18 cellular contexts compared by ENCODE assay signal in the genomic region with DNA sequence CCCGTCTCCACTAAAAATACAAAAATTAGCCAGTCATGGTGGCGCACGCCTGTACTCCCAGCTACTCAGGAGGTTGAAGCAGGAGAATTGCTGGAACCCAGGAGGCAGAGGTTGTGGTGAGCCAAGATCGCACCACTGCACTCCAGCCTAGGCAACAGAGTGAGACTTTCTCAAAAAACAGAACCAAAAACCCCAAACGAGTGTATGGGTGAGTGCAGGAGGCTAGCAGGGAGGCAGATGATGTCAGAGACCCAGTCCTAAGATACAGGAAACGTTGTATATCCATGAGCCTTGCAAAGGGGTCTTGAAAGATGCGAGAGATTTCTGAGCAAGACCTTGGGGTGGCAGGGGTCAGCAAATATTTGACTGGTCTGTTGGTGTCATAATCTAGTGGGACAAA.
DNase-seq lines count a peak whose midpoint lies in the region; ATAC-seq and TF ChIP-seq lines count a peak whose summit lies in the region.
"Had no signal": no experiment of that assay in that cellular context is flagged by ENCODE, and none has a peak within 500 bp of the region (broad histone marks: within the 10 kb centered on the region; RNA-seq: fewer than 3 reads in every experiment).

No MANE protein-coding gene starts in this region.

- peaks cover 99% of the 10 kb centered on the region for H3K4me1 ChIP-seq in GM23338 (ENCODE audit: insufficient read depth)

- H3K27me3 Mint-ChIP-seq in activated naive CD4-positive, alpha-beta T cell treated with anti-CD3 and anti-CD28 coated beads, Interleukin-2, amount 10 ng/mL, durations not matched to agents 7 days and 5 days, result no peaks in the 10 kb centered on the region
- H3K27me3 Mint-ChIP-seq in GM23338 (ENCODE audit: insufficient read depth, low read depth, poor library complexity) (peaks cover 37% of the 10 kb centered on the region), nephron progenitor cell (ENCODE audit: low read depth, poor library complexity) (peaks cover 3% of the 10 kb centered on the region)
- H3K27me3 Mint-ChIP-seq in activated naive CD8-positive, alpha-beta T cell treated with anti-CD3 and anti-CD28 coated beads, Interleukin-2, amount 10 ng/mL, durations not matched to agents 7 days and 5 days, result no peaks in the 10 kb centered on the region

- H3K4me2 ChIP-seq in GM23338, result peak overlapping the region; percentile 52

- H3F3A ChIP-seq in GM23338 (replicated peaks; ENCODE audit: low read depth), result peaks cover 26% of the 10 kb centered on the region

- no peak for ATAC-seq in GM23338
- ATAC-seq in activated naive CD8-positive, alpha-beta T cell treated with anti-CD3 and anti-CD28 coated beads, Interleukin-2, amount 10 ng/mL, durations not matched to agents 7 days and 5 days (ENCODE audit: low read depth), result no peak
- ATAC-seq in GM18873 (IDR thresholded peaks at IDR 0.05; ENCODE audit: low FRiP score, unreplicated experiment), result no peak
- ATAC-seq in GM21717 (IDR thresholded peaks at IDR 0.05; ENCODE audit: unreplicated experiment), result no peak
- ATAC-seq: HCT116, Right ventricle myocardium inferior had no signal

- no peak overlapping the region for H3K4me3 Mint-ChIP-seq in activated naive CD4-positive, alpha-beta T cell treated with anti-CD3 and anti-CD28 coated beads, Interleukin-2, amount 10 ng/mL, durations not matched to agents 7 days and 5 days
- H3K4me3 Mint-ChIP-seq in GM23338, result peak overlapping the region; percentile 12; the same call in 1 of the 3 replicates
- H3K4me3 Mint-ChIP-seq in activated naive CD8-positive, alpha-beta T cell treated with anti-CD3 and anti-CD28 coated beads, Interleukin-2, amount 10 ng/mL, durations not matched to agents 7 days and 5 days, result no peak overlapping the region
- no peak overlapping the region for H3K4me3 Mint-ChIP-seq in nephron progenitor cell

- H3K79me2 ChIP-seq in GM23338 (replicated peaks; ENCODE audit: insufficient read depth), result peaks cover 100% of the 10 kb centered on the region

- no peaks in the 10 kb centered on the region for H3K27me3 ChIP-seq in GM23338 (ENCODE audit: insufficient read depth)

- H3K36me3 Mint-ChIP-seq in activated naive CD4-positive, alpha-beta T cell treated with anti-CD3 and anti-CD28 coated beads, Interleukin-2, amount 10 ng/mL, durations not matched to agents 7 days and 5 days, result peaks cover 11% of the 10 kb centered on the region
- H3K36me3 Mint-ChIP-seq in GM23338 (ENCODE audit: low read depth), result peaks cover 17% of the 10 kb centered on the region
- peaks cover 23% of the 10 kb centered on the region for H3K36me3 Mint-ChIP-seq in activated naive CD8-positive, alpha-beta T cell treated with anti-CD3 and anti-CD28 coated beads, Interleukin-2, amount 10 ng/mL, durations not matched to agents 7 days and 5 days
- H3K36me3 Mint-ChIP-seq in nephron progenitor cell (ENCODE audit: low read depth), result peaks cover 3% of the 10 kb centered on the region

- no peak overlapping the region for H2AFZ ChIP-seq in GM23338

- peak overlapping the region; percentile 57 for H3K27ac ChIP-seq in GM23338 (ENCODE audit: low read depth)
- H3K27ac ChIP-seq: C4-2B had no signal

- H3K4me3 ChIP-seq in GM23338, result no peak overlapping the region

- H3K36me3 ChIP-seq in GM23338 (ENCODE audit: insufficient read depth), result 0 out of 2 replicates have a peak, but pooled peaks cover 5% of the 10 kb centered on the region

- H3K9me3 Mint-ChIP-seq in activated naive CD4-positive, alpha-beta T cell treated with anti-CD3 and anti-CD28 coated beads, Interleukin-2, amount 10 ng/mL, durations not matched to agents 7 days and 5 days, result no peaks in the 10 kb centered on the region
- no peaks in the 10 kb centered on the region; the same call in 2 of the 3 replicates for H3K9me3 Mint-ChIP-seq in GM23338
- no peaks in the 10 kb centered on the region for H3K9me3 Mint-ChIP-seq in activated naive CD8-positive, alpha-beta T cell treated with anti-CD3 and anti-CD28 coated beads, Interleukin-2, amount 10 ng/mL, durations not matched to agents 7 days and 5 days
- H3K9me3 Mint-ChIP-seq in nephron progenitor cell, result peaks cover 2% of the 10 kb centered on the region

- POLR2A ChIA-PET in activated naive CD8-positive, alpha-beta T cell treated with anti-CD3 and anti-CD28 coated beads, Interleukin-2, amount 10 ng/mL, durations not matched to agents 7 days and 5 days (lab: Charles Lee), result no interaction called here

- H4K20me1 ChIP-seq in GM23338 (replicated peaks; ENCODE audit: insufficient read depth), result peaks cover 97% of the 10 kb centered on the region

- H3K4me1 Mint-ChIP-seq in activated naive CD4-positive, alpha-beta T cell treated with anti-CD3 and anti-CD28 coated beads, Interleukin-2, amount 10 ng/mL, durations not matched to agents 7 days and 5 days, result peaks cover 41% of the 10 kb centered on the region
- H3K4me1 Mint-ChIP-seq in GM23338 (peaks cover 84% of the 10 kb centered on the region), nephron progenitor cell (peaks cover 87% of the 10 kb centered on the region)
- H3K4me1 Mint-ChIP-seq in activated naive CD8-positive, alpha-beta T cell treated with anti-CD3 and anti-CD28 coated beads, Interleukin-2, amount 10 ng/mL, durations not matched to agents 7 days and 5 days, result peaks cover 56% of the 10 kb centered on the region

- TF ChIP-seq CTCF in GM23338 (conservative IDR thresholded peaks at IDR 0.05; ENCODE audit: low read depth in 2 of 2) (no peak), nephron progenitor cell (IDR thresholded peaks at IDR 0.05) (no peak)

- no peaks in the 10 kb centered on the region for H3K9me2 ChIP-seq in GM23338 (ENCODE audit: insufficient read depth)

- H3K27ac Mint-ChIP-seq in activated naive CD4-positive, alpha-beta T cell treated with anti-CD3 and anti-CD28 coated beads, Interleukin-2, amount 10 ng/mL, durations not matched to agents 7 days and 5 days, result peak overlapping the region; percentile 15
- H3K27ac Mint-ChIP-seq in GM23338, result peak overlapping the region; percentile 50
- peak overlapping the region; percentile 64 for H3K27ac Mint-ChIP-seq in activated naive CD8-positive, alpha-beta T cell treated with anti-CD3 and anti-CD28 coated beads, Interleukin-2, amount 10 ng/mL, durations not matched to agents 7 days and 5 days
- peak overlapping the region; percentile 89 for H3K27ac Mint-ChIP-seq in nephron progenitor cell

- no peak for DNase-seq in activated naive CD4-positive, alpha-beta T cell treated with anti-CD3 and anti-CD28 coated beads, Interleukin-2, amount 10 ng/mL, durations not matched to agents 7 days and 5 days
- no peak for DNase-seq in activated naive CD4-positive, alpha-beta T cell treated with anti-CD3 and anti-CD28 coated beads, Interleukin-2, amount 50 U/mL, for 16 hours
- no peak for DNase-seq in GM23338 (ENCODE audit: low spot score)
- no peak for DNase-seq in activated naive CD8-positive, alpha-beta T cell treated with anti-CD3 and anti-CD28 coated beads, Interleukin-2, amount 10 ng/mL, durations not matched to agents 7 days and 5 days
- DNase-seq in nephron progenitor cell, result no peak
- DNase-seq in NCI-H128 (lab: John Stamatoyannopoulos, UW; ENCODE audit: unreplicated experiment), result no peak
- DNase-seq: DMS 273 treated with DMSO at 0.1 percent for 48 hours, DND-41, NCI-H1105, NCI-H1694, NCI-H2081 treated with DMSO at 0.1 percent for 48 hours, NCI-H510A treated with DMSO at 0.1 percent for 48 hours, NCI-H774 had no signal

- CTCF ChIA-PET in activated naive CD4-positive, alpha-beta T cell treated with anti-CD3 and anti-CD28 coated beads, Interleukin-2, amount 10 ng/mL, durations not matched to agents 7 days and 5 days (lab: Charles Lee), result interaction anchor here (0.6 kb wide), 1 partner anchor 21 kb away, joined by 3 read pairs; no protein-coding TSS in a partner anchor

TF ChIP-seq in GM23338, 12 proteins besides CTCF, POLR2A, EP300 and RAD21 (continues in another document):
- TF ChIP-seq STAT1 (IDR thresholded peaks at IDR 0.05; ENCODE audit: unreplicated experiment), result no peak
- TF ChIP-seq ZNF331 (CRISPR knock-in tag; IDR thresholded peaks at IDR 0.05; ENCODE audit: low read depth), result no peak
- no peak for TF ChIP-seq EZH2 (IDR thresholded peaks at IDR 0.05; ENCODE audit: low read depth, unreplicated experiment)
- no peak for TF ChIP-seq NANOG (IDR thresholded peaks at IDR 0.05; ENCODE audit: borderline replicate concordance)
- no peak for TF ChIP-seq CREB1 (CRISPR knock-in tag; IDR thresholded peaks at IDR 0.05; ENCODE audit: low read depth)
- TF ChIP-seq EZH2phosphoT487 (IDR thresholded peaks at IDR 0.05; ENCODE audit: unreplicated experiment), result no peak
- no peak for TF ChIP-seq POLR2AphosphoS5 (IDR thresholded peaks at IDR 0.05; ENCODE audit: low read depth)
- no peak for TF ChIP-seq JUNB (IDR thresholded peaks at IDR 0.05; ENCODE audit: unreplicated experiment)
- TF ChIP-seq, protein P1, sequence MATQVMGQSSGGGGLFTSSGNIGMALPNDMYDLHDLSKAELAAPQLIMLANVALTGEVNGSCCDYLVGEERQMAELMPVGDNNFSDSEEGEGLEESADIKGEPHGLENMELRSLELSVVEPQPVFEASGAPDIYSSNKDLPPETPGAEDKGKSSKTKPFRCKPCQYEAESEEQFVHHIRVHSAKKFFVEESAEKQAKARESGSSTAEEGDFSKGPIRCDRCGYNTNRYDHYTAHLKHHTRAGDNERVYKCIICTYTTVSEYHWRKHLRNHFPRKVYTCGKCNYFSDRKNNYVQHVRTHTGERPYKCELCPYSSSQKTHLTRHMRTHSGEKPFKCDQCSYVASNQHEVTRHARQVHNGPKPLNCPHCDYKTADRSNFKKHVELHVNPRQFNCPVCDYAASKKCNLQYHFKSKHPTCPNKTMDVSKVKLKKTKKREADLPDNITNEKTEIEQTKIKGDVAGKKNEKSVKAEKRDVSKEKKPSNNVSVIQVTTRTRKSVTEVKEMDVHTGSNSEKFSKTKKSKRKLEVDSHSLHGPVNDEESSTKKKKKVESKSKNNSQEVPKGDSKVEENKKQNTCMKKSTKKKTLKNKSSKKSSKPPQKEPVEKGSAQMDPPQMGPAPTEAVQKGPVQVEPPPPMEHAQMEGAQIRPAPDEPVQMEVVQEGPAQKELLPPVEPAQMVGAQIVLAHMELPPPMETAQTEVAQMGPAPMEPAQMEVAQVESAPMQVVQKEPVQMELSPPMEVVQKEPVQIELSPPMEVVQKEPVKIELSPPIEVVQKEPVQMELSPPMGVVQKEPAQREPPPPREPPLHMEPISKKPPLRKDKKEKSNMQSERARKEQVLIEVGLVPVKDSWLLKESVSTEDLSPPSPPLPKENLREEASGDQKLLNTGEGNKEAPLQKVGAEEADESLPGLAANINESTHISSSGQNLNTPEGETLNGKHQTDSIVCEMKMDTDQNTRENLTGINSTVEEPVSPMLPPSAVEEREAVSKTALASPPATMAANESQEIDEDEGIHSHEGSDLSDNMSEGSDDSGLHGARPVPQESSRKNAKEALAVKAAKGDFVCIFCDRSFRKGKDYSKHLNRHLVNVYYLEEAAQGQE (IDR thresholded peaks at IDR 0.05; ENCODE audit: unreplicated experiment), result no peak

Comparison
In these comparisons a context has a peak if more than half of its experiments do, and no peak if none do; other contexts are left out.
1. H3K27ac Mint-ChIP-seq: peak in every context shown above with its lines; median percentile 89 in nephron progenitor cell; 64 in activated naive CD8-positive, alpha-beta T cell treated with anti-CD3 and anti-CD28 coated beads, Interleukin-2, amount 10 ng/mL, durations not matched to agents 7 days and 5 days; 50 in GM23338; 15 in activated naive CD4-positive, alpha-beta T cell treated with anti-CD3 and anti-CD28 coated beads, Interleukin-2, amount 10 ng/mL, durations not matched to agents 7 days and 5 days.